ENCODE assay signal across 22 cellular contexts in the genomic region with DNA sequence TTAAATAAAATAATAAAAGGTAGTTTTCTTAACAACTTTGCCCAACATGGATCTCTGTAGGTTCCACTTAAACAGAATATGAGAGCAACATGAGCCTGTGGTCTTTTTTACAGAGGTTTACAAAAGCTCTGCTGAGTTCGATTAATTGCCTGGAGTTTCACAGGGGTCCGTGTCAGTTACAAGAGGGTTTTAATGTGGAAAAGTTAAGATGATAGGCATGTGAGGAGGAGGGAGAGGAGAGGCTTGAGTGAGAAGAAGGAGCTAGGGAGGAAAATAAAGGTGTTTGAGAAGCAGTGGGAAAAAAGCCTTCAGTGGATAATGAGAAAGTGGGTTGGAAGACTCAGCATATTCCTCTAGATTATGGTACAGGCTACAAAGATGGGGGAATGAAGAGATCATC.
DNase-seq lines count a peak whose midpoint lies in the region; ATAC-seq and TF ChIP-seq lines count a peak whose summit lies in the region.
"Had no signal": no experiment of that assay in that cellular context is flagged by ENCODE, and none has a peak within 500 bp of the region (broad histone marks: within the 10 kb centered on the region; RNA-seq: fewer than 3 reads in every experiment).

No MANE protein-coding gene starts in this region.

- no peak overlapping the region for H3K4me3 ChIP-seq in stomach smooth muscle (ENCODE audit: low read length in 2 of 2)
- H3K4me3 ChIP-seq in spleen: no peak overlapping the region
- H3K4me3 ChIP-seq: GM12878, GM23248, HAP-1 had no signal

- H3K9ac ChIP-seq in stomach smooth muscle (ENCODE audit: low read length in 2 of 2): no peak overlapping the region
- H3K9ac ChIP-seq: GM23248 had no signal

- H3K4me3 Mint-ChIP-seq in brain (no peak overlapping the region), nephron progenitor cell (no peak overlapping the region)
- H3K4me3 Mint-ChIP-seq: CD4-positive, CD25-positive, alpha-beta regulatory T cell; CD8-positive, alpha-beta memory T cell; HFFc6 had no signal

- H3K27ac ChIP-seq in stomach smooth muscle (ENCODE audit: low read length): peak overlapping the region; percentile 75
- H3K27ac ChIP-seq in spleen: no peak overlapping the region
- H3K27ac ChIP-seq: GM23248 had no signal

- TF ChIP-seq CTCF in brain (conservative IDR thresholded peaks at IDR 0.05) (no peak), nephron progenitor cell (IDR thresholded peaks at IDR 0.05) (no peak), spleen (IDR thresholded peaks at IDR 0.05 in 8 of 11, conservative IDR thresholded peaks at IDR 0.05 in 3 of 11) (no peak)

- H3K36me3 ChIP-seq in stomach smooth muscle (ENCODE audit: control insufficient read depth in 2 of 2, insufficient read depth in 2 of 2, low read length in 2 of 2): no peaks in the 10 kb centered on the region
- no peaks in the 10 kb centered on the region for H3K36me3 ChIP-seq in spleen
- H3K36me3 ChIP-seq: BE2C, HAP-1 had no signal

- no peaks in the 10 kb centered on the region for H3K36me3 Mint-ChIP-seq in brain
- no peaks in the 10 kb centered on the region for H3K36me3 Mint-ChIP-seq in nephron progenitor cell (ENCODE audit: low read depth)
- H3K36me3 Mint-ChIP-seq: CD4-positive, CD25-positive, alpha-beta regulatory T cell; CD8-positive, alpha-beta memory T cell had no signal

- intact Hi-C loops in spleen (cut with DNase I; ENCODE audit: low total_unique reads): no loop called here

- 86 to 96% (median 93%) methylated on average over 2 of the region's 2 CpGs for WGBS in spleen, 5 donors

- H3K27ac Mint-ChIP-seq in brain: peak overlapping the region in 4 of 5 experiments; percentile 2 to 46 (median 17)
- H3K27ac Mint-ChIP-seq in nephron progenitor cell: peak overlapping the region; percentile 52
- H3K27ac Mint-ChIP-seq: CD4-positive, CD25-positive, alpha-beta regulatory T cell; CD8-positive, alpha-beta memory T cell; HFFc6 had no signal

- H3K4me1 ChIP-seq in stomach smooth muscle (ENCODE audit: control insufficient read depth, insufficient read depth, low read length): peaks cover 59% of the 10 kb centered on the region
- no peaks in the 10 kb centered on the region for H3K4me1 ChIP-seq in spleen
- H3K4me1 ChIP-seq: BE2C, HAP-1 had no signal

- H3K9me3 Mint-ChIP-seq in brain: no peaks in the 10 kb centered on the region
- H3K9me3 Mint-ChIP-seq in nephron progenitor cell: no peaks in the 10 kb centered on the region
- H3K9me3 Mint-ChIP-seq: CD8-positive, alpha-beta memory T cell; HFFc6 had no signal

- no peaks in the 10 kb centered on the region for H3K27me3 ChIP-seq in stomach smooth muscle (ENCODE audit: control insufficient read depth in 1 of 2, insufficient read depth in 2 of 2, low read length in 2 of 2)
- H3K27me3 ChIP-seq in spleen (replicated peaks in 1 of 7): no peaks in the 10 kb centered on the region
- H3K27me3 ChIP-seq: BE2C had no signal

- H3K27me3 Mint-ChIP-seq in brain (peaks cover 4% of the 10 kb centered on the region), nephron progenitor cell (ENCODE audit: low read depth, poor library complexity) (peaks cover 14% of the 10 kb centered on the region)
- H3K27me3 Mint-ChIP-seq: CD4-positive, CD25-positive, alpha-beta regulatory T cell had no signal

- H3K9me3 ChIP-seq in stomach smooth muscle (ENCODE audit: control insufficient read depth in 2 of 2, low read length in 2 of 2): no peaks in the 10 kb centered on the region
- H3K9me3 ChIP-seq in spleen: no peaks in the 10 kb centered on the region
- H3K9me3 ChIP-seq: BE2C, HAP-1 had no signal

- H3K4me1 Mint-ChIP-seq in brain: peaks cover 23% of the 10 kb centered on the region
- peaks cover 41% of the 10 kb centered on the region for H3K4me1 Mint-ChIP-seq in nephron progenitor cell
- H3K4me1 Mint-ChIP-seq: CD4-positive, CD25-positive, alpha-beta regulatory T cell; CD8-positive, alpha-beta memory T cell had no signal

- no peak for ATAC-seq in GM19324 (IDR thresholded peaks at IDR 0.05; ENCODE audit: low FRiP score, unreplicated experiment)
- ATAC-seq: GM12878 had no signal

- no peak for TF ChIP-seq POLR2A in spleen (IDR thresholded peaks at IDR 0.05)

- DNase-seq in nephron progenitor cell (no peak), spleen (no peak), OCI-M2 (lab: John Stamatoyannopoulos, UW; ENCODE audit: unreplicated experiment) (no peak), KG1 (lab: John Stamatoyannopoulos, UW) (no peak)
- DNase-seq: ACHN; BE2C; C1 segment of cervical spinal cord; CD4-positive, CD25-positive, alpha-beta regulatory T cell; CD8-positive, alpha-beta memory T cell; COR-L47; DMS 273 treated with DMSO at 0.1 percent for 48 hours; DMS53; DND-41; EL; GM23248; HFFc6; IMR-90 had no signal
